In genomic region chr17:19346351-19347255, GRCh38 we compare ENCODE assay signal across 9 cellular contexts. TPM values are rescaled to one million over a fixed set of nuclear protein-coding genes. Genes with fewer than 3 reads are reported as not detected.
A peak's percentile ranks its signal among the peaks of the same experiment; 100 is the strongest.
DNase-seq lines count a peak whose midpoint lies in the region; ATAC-seq and TF ChIP-seq lines count a peak whose summit lies in the region.
"Had no signal": no experiment of that assay in that cellular context is flagged by ENCODE, and none has a peak within 500 bp of the region (broad histone marks: within the 10 kb centered on the region; RNA-seq: fewer than 3 reads in every experiment).

No MANE protein-coding gene starts in this region.

- H3K27me3 ChIP-seq in esophagus squamous epithelium = no peaks in the 10 kb centered on the region

- DNase-seq in G401 (ENCODE audit: low spot score) = peak; percentile 71
- no peak for DNase-seq in esophagus squamous epithelium (lab: John Stamatoyannopoulos, UW)
- peak; percentile 72 for DNase-seq in occipital lobe (lab: John Stamatoyannopoulos, UW)
- no peak for DNase-seq in NCI-H510A treated with DMSO at 0.1 percent for 48 hours (lab: John Stamatoyannopoulos, UW)
- no peak for DNase-seq in NCI-H2196 (lab: John Stamatoyannopoulos, UW; ENCODE audit: unreplicated experiment)
- DNase-seq in SIG-M5 treated with dmso at 0.1 percent for 504 hours (lab: John Stamatoyannopoulos, UW; ENCODE audit: unreplicated experiment) = no peak

- in situ Hi-C loops in G401 (cut with HindIII; ENCODE audit: low sequenced_read_pairs) = no loop called here

- no peak overlapping the region for H3K4me3 ChIP-seq in esophagus squamous epithelium

- WGBS in esophagus squamous epithelium, 2 donors = 21 to 34% methylated on average over 10 to 11 of the region's 19 CpGs

- no peaks in the 10 kb centered on the region for H3K9me3 ChIP-seq in esophagus squamous epithelium

- ATAC-seq in GM18498 (IDR thresholded peaks at IDR 0.05; ENCODE audit: unreplicated experiment) = no peak

- H3K4me1 ChIP-seq in esophagus squamous epithelium = peaks cover 30 to 81% (median 36%) of the 10 kb centered on the region in 3 donors

- no peak for TF ChIP-seq POLR2A in esophagus squamous epithelium (IDR thresholded peaks at IDR 0.05)

- peak overlapping the region; percentile 82 to 93 (median 90) for H3K27ac ChIP-seq in esophagus squamous epithelium
- H3K27ac ChIP-seq: HL-60 had no signal

- no peak for TF ChIP-seq CTCF in esophagus squamous epithelium (IDR thresholded peaks at IDR 0.05)

- H3K36me3 ChIP-seq in esophagus squamous epithelium = no peaks in the 10 kb centered on the region

- intact Hi-C loops in esophagus squamous epithelium (cut with DNase I) = no loop called here

TF ChIP-seq in PFSK-1, 5 proteins besides CTCF, POLR2A, EP300 and RAD21:
- TF ChIP-seq TAF1 (IDR thresholded peaks at IDR 0.05; ENCODE audit: borderline replicate concordance, insufficient read depth, low read length) (peak; percentile 27; the same call in 1 of the 2 replicates), FOXP2 (optimal IDR thresholded peaks at IDR 0.05; ENCODE audit: borderline replicate concordance, extremely low read depth, extremely low read length, insufficient read depth) (peak; percentile 32), POLR2AphosphoS5 (IDR thresholded peaks at IDR 0.05; ENCODE audit: low read depth, low read length) (no peak)

RNA-seq across cellular contexts. Expression of gene B9D1, which starts 15.9 kb away (rescaled TPM):
- total RNA-seq in G401 (2014; rRNA removed; shearing (Covaris generic)) = 50.5 and 94.6 TPM in 2 replicates
- polyA plus RNA-seq in PFSK-1 (2012; ENCODE audit: insufficient read length, low read depth) = 29.9 TPM
- total RNA-seq in esophagus squamous epithelium (10 to 100 TPM in 3 of 4 donors, 1 to 10 TPM in 1; 9.2 to 24.5 (median 13.0) TPM), occipital lobe (13.6 TPM)

RNA-seq across cellular contexts. Expression of gene MAPK7, which starts 31.7 kb away (rescaled TPM):
- 1.2 and 5.1 TPM in 2 replicates for total RNA-seq in G401 (2014; rRNA removed; shearing (Covaris generic))
- polyA plus RNA-seq in PFSK-1 (2012; ENCODE audit: insufficient read length, low read depth) = 37.1 TPM
- total RNA-seq in esophagus squamous epithelium (10 to 100 TPM; 22.6 to 39.7 (median 28.1) TPM), occipital lobe (15.3 TPM)

RNA-seq across cellular contexts. Expression of gene MFAP4, which starts 40.4 kb away (rescaled TPM):
- 0.31 TPM in 1 of 2 replicates, not detected in the other for total RNA-seq in G401 (2014; rRNA removed; shearing (Covaris generic))
- polyA plus RNA-seq in PFSK-1 (2012; ENCODE audit: insufficient read length, low read depth) = 686 TPM
- 100 to 1,000 TPM in 1 of 4 donors, 10 to 100 TPM in 2, 1 to 10 TPM in 1; 4.3 to 365 (median 21.6) TPM for total RNA-seq in esophagus squamous epithelium
- total RNA-seq in occipital lobe = 0.47 TPM

Comparison
In these comparisons a context has a peak if more than half of its experiments do, and no peak if none do; other contexts are left out.
1. DNase-seq: peak in G401 (single experiment) and occipital lobe (single experiment); none in esophagus squamous epithelium (single experiment), NCI-H510A treated with DMSO at 0.1 percent for 48 hours (single experiment), NCI-H2196 (single experiment) and SIG-M5 treated with dmso at 0.1 percent for 504 hours (single experiment).